In genomic region chr13:49304763-49305695, GRCh38 we compare ENCODE assay signal across 21 cellular contexts. TPM values are rescaled to one million over a fixed set of nuclear protein-coding genes. Genes with fewer than 3 reads are reported as not detected.
A peak's percentile ranks its signal among the peaks of the same experiment; 100 is the strongest.
DNase-seq lines count a peak whose midpoint lies in the region; ATAC-seq and TF ChIP-seq lines count a peak whose summit lies in the region.
"Had no signal": no experiment of that assay in that cellular context is flagged by ENCODE, and none has a peak within 500 bp of the region (broad histone marks: within the 10 kb centered on the region; RNA-seq: fewer than 3 reads in every experiment).

No MANE protein-coding gene starts in this region.

- H2AK5ac ChIP-seq in neuronal stem cell (ENCODE audit: low read depth, low read length) = peak overlapping the region; percentile 16
- no peak overlapping the region for H2AK5ac ChIP-seq in mesenchymal stem cell (ENCODE audit: low read length, severe bottlenecking)

- H3K23ac ChIP-seq in neuronal stem cell (ENCODE audit: low read depth, low read length, poor library complexity) (no peak overlapping the region), mesenchymal stem cell (ENCODE audit: low read length in 2 of 2) (no peak overlapping the region)

- WGBS in heart right ventricle, 2 donors = 90% methylated on average over 25 of the region's 25 CpGs
- no CpG with 5 or more reads among the region's 25 CpGs for WGBS in neuronal stem cell (ENCODE audit: extremely low coverage in 2 of 2, insufficient read length in 2 of 2, insufficient replicate concordance in 1 of 2), 2 donors
- 91% methylated on average over 25 of the region's 25 CpGs for WGBS in mesenchymal stem cell

- H3K79me1 ChIP-seq in neuronal stem cell (ENCODE audit: low read depth, low read length) (no peaks in the 10 kb centered on the region), mesenchymal stem cell (replicated peaks; ENCODE audit: low read length, poor library complexity, severe bottlenecking) (no peaks in the 10 kb centered on the region)

- intact Hi-C loops in heart right ventricle (cut with DNase I) = loop anchor here in 6 of 10 donors (5.0 to 10.0 kb wide), 6 partner anchors 100 to 302 kb away; partner anchors contain the start of genes CAB39L (in 1 of the 6) and SETDB2 (in 1 of the 6)

- no peaks in the 10 kb centered on the region for H3K36me3 ChIP-seq in right atrium auricular region
- H3K36me3 ChIP-seq in heart right ventricle = peaks cover 0 to 4% (median 0%) of the 10 kb centered on the region in 9 donors
- H3K36me3 ChIP-seq in OCI-LY1 (ENCODE audit: insufficient read depth, low read length) = peaks cover 21% of the 10 kb centered on the region
- H3K36me3 ChIP-seq in neuronal stem cell (replicated peaks in 1 of 2; ENCODE audit: control insufficient read depth in 2 of 2, insufficient read depth in 2 of 2, low read length in 2 of 2) = peaks cover 0 to 3% of the 10 kb centered on the region in 2 donors
- H3K36me3 ChIP-seq in mesenchymal stem cell (ENCODE audit: control insufficient read depth in 1 of 2, insufficient read depth in 2 of 2, low read depth in 1 of 2, low read length in 2 of 2) = peaks cover 0 to 3% of the 10 kb centered on the region in 2 experiments
- H3K36me3 ChIP-seq: colonic mucosa had no signal

- H3K4ac ChIP-seq in neuronal stem cell (ENCODE audit: low read length) (no peak overlapping the region), mesenchymal stem cell (ENCODE audit: low read depth in 1 of 2, low read length in 2 of 2) (no peak overlapping the region)

- H3K4me1 ChIP-seq in right atrium auricular region (peaks cover 0 to 61% of the 10 kb centered on the region in 2 donors), heart right ventricle (peaks cover 9 to 54% (median 34%) of the 10 kb centered on the region in 9 donors), OCI-LY1 (ENCODE audit: insufficient read depth, low read length, severe bottlenecking) (peaks cover 63% of the 10 kb centered on the region), neuronal stem cell (ENCODE audit: control insufficient read depth in 2 of 2, insufficient read depth in 1 of 2, low read depth in 1 of 2, low read length in 2 of 2) (peaks cover 0 to 1% of the 10 kb centered on the region in 2 donors), mesenchymal stem cell (ENCODE audit: control insufficient read depth, insufficient read depth, low read depth, low read length) (peaks cover 14% of the 10 kb centered on the region)
- H3K4me1 ChIP-seq: colonic mucosa had no signal

- no peaks in the 10 kb centered on the region for H4K20me1 ChIP-seq in OCI-LY1 (ENCODE audit: insufficient read depth, low read length)

- ATAC-seq in heart right ventricle = no peak
- no peak for ATAC-seq in GM19452 (IDR thresholded peaks at IDR 0.05; ENCODE audit: unreplicated experiment)
- ATAC-seq in omental fat pad (ENCODE audit: low FRiP score) = no peak
- ATAC-seq: lower lobe of right lung had no signal

- peak overlapping the region; percentile 37; the same call in 1 of the 2 replicates for H3K9ac ChIP-seq in OCI-LY1 (ENCODE audit: low read length)
- H3K9ac ChIP-seq in neuronal stem cell (ENCODE audit: low read depth, low read length, poor library complexity) = no peak overlapping the region
- no peak overlapping the region for H3K9ac ChIP-seq in mesenchymal stem cell (ENCODE audit: low read length)

- no peak for DNase-seq in right atrium auricular region (ENCODE audit: low spot score)
- DNase-seq in heart right ventricle = no peak
- no peak for DNase-seq in neuronal stem cell (ENCODE audit: low spot score)
- no peak for DNase-seq in GOT3 (lab: John Stamatoyannopoulos, UW)
- DNase-seq in omental fat pad (ENCODE audit: low spot score) = no peak
- DNase-seq in mesenchymal stem cell = no peak
- DNase-seq: activated CD4-positive, alpha-beta T cell treated with anti-CD3 and anti-CD28 coated beads for 48 hours; activated CD8-positive, alpha-beta memory T cell treated with anti-CD3 and anti-CD28 coated beads, Interleukin-2, amount 50 U/mL, for 48 hours; colonic mucosa; EL; foreskin melanocyte; H9; Kasumi-1; lower lobe of right lung; naive B cell; NCI-H146; NCI-H526 treated with DMSO at 0.1 percent for 48 hours; posterior cingulate gyrus; spleen had no signal

- H3K79me2 ChIP-seq in OCI-LY1 (ENCODE audit: insufficient read depth, low read length) = no peaks in the 10 kb centered on the region

- H3K27me3 ChIP-seq in right atrium auricular region (no peaks in the 10 kb centered on the region), heart right ventricle (no peaks in the 10 kb centered on the region), OCI-LY1 (ENCODE audit: insufficient read depth, low read length) (no peaks in the 10 kb centered on the region), neuronal stem cell (ENCODE audit: control insufficient read depth in 3 of 3, insufficient read depth in 3 of 3, low read depth in 1 of 3, low read length in 3 of 3) (no peaks in the 10 kb centered on the region), mesenchymal stem cell (ENCODE audit: control insufficient read depth in 1 of 2, insufficient read depth in 1 of 2, low read length in 2 of 2) (no peaks in the 10 kb centered on the region)
- H3K27me3 ChIP-seq: colonic mucosa, spleen had no signal

- H3K9me2 ChIP-seq in OCI-LY1 (ENCODE audit: low read depth, low read length) = no peaks in the 10 kb centered on the region

- H2BK5ac ChIP-seq in neuronal stem cell (ENCODE audit: low read length) (no peak overlapping the region), mesenchymal stem cell (ENCODE audit: low read depth, low read length, poor library complexity, severe bottlenecking) (no peak overlapping the region)

- H2BK15ac ChIP-seq in neuronal stem cell (ENCODE audit: low read length) = no peak overlapping the region
- no peak overlapping the region for H2BK15ac ChIP-seq in mesenchymal stem cell (ENCODE audit: low read depth, poor library complexity, severe bottlenecking)

- H3K4me3 ChIP-seq in right atrium auricular region (no peak overlapping the region), heart right ventricle (no peak overlapping the region), OCI-LY1 (ENCODE audit: low read depth, low read length, poor library complexity, severe bottlenecking) (peak overlapping the region; percentile 22), neuronal stem cell (ENCODE audit: low read length in 2 of 2) (no peak overlapping the region), mesenchymal stem cell (ENCODE audit: insufficient read depth in 1 of 2, low read depth in 1 of 2, low read length in 2 of 2) (no peak overlapping the region)
- H3K4me3 ChIP-seq: colonic mucosa, lower lobe of right lung, spleen had no signal

- H3K9me3 ChIP-seq in right atrium auricular region = no peaks in the 10 kb centered on the region
- no peaks in the 10 kb centered on the region for H3K9me3 ChIP-seq in heart right ventricle
- H3K9me3 ChIP-seq in OCI-LY1 (ENCODE audit: low read length) = no peaks in the 10 kb centered on the region
- no peaks in the 10 kb centered on the region for H3K9me3 ChIP-seq in neuronal stem cell (replicated peaks in 1 of 2; ENCODE audit: control insufficient read depth in 2 of 2, insufficient read depth in 1 of 2, low read depth in 1 of 2, low read length in 2 of 2)
- no peaks in the 10 kb centered on the region for H3K9me3 ChIP-seq in mesenchymal stem cell (ENCODE audit: control insufficient read depth, low read length)
- H3K9me3 ChIP-seq: colonic mucosa, lower lobe of right lung, spleen had no signal

- H4K91ac ChIP-seq in neuronal stem cell (ENCODE audit: low read depth, low read length, poor library complexity) (no peak overlapping the region), mesenchymal stem cell (ENCODE audit: low read length) (no peak overlapping the region)

- H3K4me2 ChIP-seq in OCI-LY1 (ENCODE audit: low read length) = peak overlapping the region; percentile 49
- no peak overlapping the region for H3K4me2 ChIP-seq in neuronal stem cell (ENCODE audit: insufficient read depth, low read length, poor library complexity, severe bottlenecking)
- H3K4me2 ChIP-seq in mesenchymal stem cell (ENCODE audit: low read length, poor library complexity, severe bottlenecking) = no peak overlapping the region

- H2BK12ac ChIP-seq in neuronal stem cell (ENCODE audit: low read length) = no peak overlapping the region
- no peak overlapping the region for H2BK12ac ChIP-seq in mesenchymal stem cell (ENCODE audit: low read length in 2 of 2)

- H3K18ac ChIP-seq in neuronal stem cell (ENCODE audit: low read length) (no peak overlapping the region), mesenchymal stem cell (ENCODE audit: low read depth in 1 of 2, low read length in 2 of 2) (no peak overlapping the region)

- TF ChIP-seq CTCF in right atrium auricular region (IDR thresholded peaks at IDR 0.05) = no peak
- TF ChIP-seq CTCF in heart right ventricle (IDR thresholded peaks at IDR 0.05) = no peak
- no peak for TF ChIP-seq CTCF in OCI-LY1 (IDR thresholded peaks at IDR 0.05; ENCODE audit: low read length)
- TF ChIP-seq CTCF in omental fat pad (IDR thresholded peaks at IDR 0.05) = no peak

- no peak overlapping the region for H2BK120ac ChIP-seq in neuronal stem cell (ENCODE audit: low read depth, low read length)
- no peak overlapping the region for H2BK120ac ChIP-seq in mesenchymal stem cell (ENCODE audit: low read depth, low read length)

- no peak overlapping the region for H2AFZ ChIP-seq in OCI-LY1 (ENCODE audit: low read length)
- H2AFZ ChIP-seq in neuronal stem cell (ENCODE audit: low read length) = no peak overlapping the region
- no peak overlapping the region for H2AFZ ChIP-seq in mesenchymal stem cell (ENCODE audit: low read depth, low read length)

- H3K27ac ChIP-seq in right atrium auricular region (peak overlapping the region; percentile 27 to 52), heart right ventricle (peak overlapping the region in 1 of 10 donors; percentile 9), OCI-LY1 (ENCODE audit: low read depth, low read length, poor library complexity, severe bottlenecking) (peak overlapping the region; percentile 59), neuronal stem cell (replicated peaks; ENCODE audit: low read length) (no peak overlapping the region), mesenchymal stem cell (ENCODE audit: low read length, poor library complexity, severe bottlenecking) (no peak overlapping the region)
- H3K27ac ChIP-seq: colonic mucosa had no signal

- H4K8ac ChIP-seq in neuronal stem cell (ENCODE audit: low read depth, low read length) (no peak overlapping the region), mesenchymal stem cell (ENCODE audit: low read length) (no peak overlapping the region)

- H3F3A ChIP-seq in OCI-LY1 (ENCODE audit: insufficient read depth, low read length) = no peaks in the 10 kb centered on the region

- H3K14ac ChIP-seq in neuronal stem cell (ENCODE audit: low read length) (no peak overlapping the region), mesenchymal stem cell (ENCODE audit: low read length in 2 of 2) (peak overlapping the region in 1 of 2 experiments; percentile 24)

RNA-seq across cellular contexts. Expression of gene CDADC1, which starts 57.3 kb away (rescaled TPM):
- total RNA-seq in right atrium auricular region = 1 to 10 TPM; 3.5 to 4.6 TPM
- 10 to 100 TPM in 4 of 10 donors, 1 to 10 TPM in 6; 6.6 to 12.7 (median 9.4) TPM for total RNA-seq in heart right ventricle
- 1 to 10 TPM; 4.9 to 5.0 TPM for polyA plus RNA-seq in heart right ventricle
- 8.6 TPM for polyA plus RNA-seq in neuronal stem cell (2013, experiment 1 of 2)
- 8.6 TPM for polyA plus RNA-seq in neuronal stem cell (2013, experiment 2 of 2)
- 1 to 10 TPM; 4.5 to 9.6 (median 7.7) TPM for total RNA-seq in omental fat pad
- polyA plus RNA-seq in mesenchymal stem cell (2013, experiment 1 of 2) = 10.1 TPM
- 10.0 TPM for polyA plus RNA-seq in mesenchymal stem cell (2013, experiment 2 of 2)

Comparison
In these comparisons a context has a peak if more than half of its experiments do, and no peak if none do; other contexts are left out.
1. H3K27ac ChIP-seq: peak in right atrium auricular region (2 of 2) and OCI-LY1 (single experiment); none in neuronal stem cell (single experiment) and mesenchymal stem cell (single experiment).